ENCODE assay signal across 22 cellular contexts in genomic region chr16:84199097-84199496, GRCh38. TPM values are rescaled to one million over a fixed set of nuclear protein-coding genes. Genes with fewer than 3 reads are reported as not detected.
DNase-seq lines count a peak whose midpoint lies in the region; ATAC-seq and TF ChIP-seq lines count a peak whose summit lies in the region.
"Had no signal": no experiment of that assay in that cellular context is flagged by ENCODE, and none has a peak within 500 bp of the region (broad histone marks: within the 10 kb centered on the region; RNA-seq: fewer than 3 reads in every experiment).

No MANE protein-coding gene starts in this region.

- H3K27ac Mint-ChIP-seq in dendritic cell treated with granulocyte-macrophage colony-stimulating factor and Interleukin-4, amounts not matched to agents 40 ng/mL and 50 ng/mL, for 4 days: peak overlapping the region; percentile 9
- H3K27ac Mint-ChIP-seq in effector memory CD8-positive, alpha-beta T cell: no peak overlapping the region
- no peak overlapping the region for H3K27ac Mint-ChIP-seq in T-helper 2 cell treated with Interferon-gamma antibody and Interleukin-4, amounts not matched to agents 5 μg/mL and 100 μg/mL, for 36 hours

- DNase-seq in H7 (peak; percentile 81), neuronal stem cell (ENCODE audit: low spot score) (no peak), tibial artery (no peak), OCI-LY7 (ENCODE audit: low spot score) (no peak)
- no peak for DNase-seq in effector memory CD8-positive, alpha-beta T cell
- DNase-seq in T-helper 2 cell treated with Interferon-gamma antibody and Interleukin-4, amounts not matched to agents 5 μg/mL and 100 μg/mL, for 36 hours (ENCODE audit: low spot score): no peak
- DNase-seq: Calu3, DMS79 treated with DMSO at 0.1 percent for 48 hours, H9, NCI-H1105, NCI-H1436 treated with DMSO at 0.1 percent for 48 hours, NCI-H187 treated with DMSO at 0.1 percent for 48 hours, NCI-H2107, NCI-H446 treated with DMSO at 0.1 percent for 48 hours, NCI-H526, SHP77 treated with DMSO at 0.1 percent for 48 hours had no signal

- peak overlapping the region; percentile 41 to 93 (median 54) for H3K4me2 ChIP-seq in BLaER1 treated with 17β-estradiol and CSF1 and Interleukin-3, amounts not matched to agents 10 nM and 100 nM
- no peak overlapping the region for H3K4me2 ChIP-seq in neuronal stem cell (ENCODE audit: insufficient read depth, low read length, poor library complexity, severe bottlenecking)
- H3K4me2 ChIP-seq in OCI-LY7 (ENCODE audit: low read length): no peak overlapping the region

- no peak overlapping the region for H3K14ac ChIP-seq in neuronal stem cell (ENCODE audit: low read length)

- H2BK12ac ChIP-seq in neuronal stem cell (ENCODE audit: low read length): no peak overlapping the region

- no peak overlapping the region for H4K8ac ChIP-seq in neuronal stem cell (ENCODE audit: low read depth, low read length)

- no peaks in the 10 kb centered on the region for H3K9me3 ChIP-seq in BLaER1 treated with 17β-estradiol and CSF1 and Interleukin-3, amounts not matched to agents 10 nM and 100 nM (replicated peaks in 1 of 11)
- H3K9me3 ChIP-seq in neuronal stem cell (replicated peaks in 1 of 2; ENCODE audit: control insufficient read depth in 2 of 2, insufficient read depth in 1 of 2, low read depth in 1 of 2, low read length in 2 of 2) (no peaks in the 10 kb centered on the region), tibial artery (no peaks in the 10 kb centered on the region), OCI-LY7 (ENCODE audit: low read length) (no peaks in the 10 kb centered on the region)

- WGBS in neuronal stem cell (ENCODE audit: extremely low coverage in 2 of 2, insufficient read length in 2 of 2, insufficient replicate concordance in 1 of 2), 2 donors: no CpG with 5 or more reads among the region's 13 CpGs

- no peak overlapping the region for H4K91ac ChIP-seq in neuronal stem cell (ENCODE audit: low read depth, low read length, poor library complexity)

- POLR2A ChIA-PET in OCI-LY7 (lab: Charles Lee): no interaction called here

- no peaks in the 10 kb centered on the region for H3K36me3 ChIP-seq in BLaER1 treated with 17β-estradiol and CSF1 and Interleukin-3, amounts not matched to agents 10 nM and 100 nM
- H3K36me3 ChIP-seq in H7 (replicated peaks; ENCODE audit: control insufficient read depth, insufficient read depth, low read length) (no peaks in the 10 kb centered on the region), neuronal stem cell (replicated peaks in 1 of 2; ENCODE audit: control insufficient read depth in 2 of 2, insufficient read depth in 2 of 2, low read length in 2 of 2) (no peaks in the 10 kb centered on the region), tibial artery (no peaks in the 10 kb centered on the region), OCI-LY7 (ENCODE audit: insufficient read depth, low read length) (no peaks in the 10 kb centered on the region)

- CTCF ChIA-PET in OCI-LY7 (lab: Charles Lee; ENCODE audit: unreplicated experiment): no interaction called here

- H2AK5ac ChIP-seq in neuronal stem cell (ENCODE audit: low read depth, low read length): no peak overlapping the region

- peak overlapping the region in 7 of 11 experiments; percentile 3 to 60 (median 17); a peak in 7 of 22 replicates for H3K27ac ChIP-seq in BLaER1 treated with 17β-estradiol and CSF1 and Interleukin-3, amounts not matched to agents 10 nM and 100 nM
- H3K27ac ChIP-seq in neuronal stem cell (replicated peaks; ENCODE audit: low read length) (no peak overlapping the region), tibial artery (no peak overlapping the region), OCI-LY7 (ENCODE audit: low read depth, low read length, poor library complexity, severe bottlenecking) (no peak overlapping the region)

- no peak overlapping the region for H3K23ac ChIP-seq in neuronal stem cell (ENCODE audit: low read depth, low read length, poor library complexity)

- ATAC-seq in effector memory CD8-positive, alpha-beta T cell (replicated peaks): no peak
- ATAC-seq: Panc1 had no signal

- TF ChIP-seq CTCF in tibial artery (IDR thresholded peaks at IDR 0.05) (no peak), OCI-LY7 (conservative IDR thresholded peaks at IDR 0.05; ENCODE audit: low read length) (no peak)

- H3K18ac ChIP-seq in neuronal stem cell (ENCODE audit: low read length): peak overlapping the region; percentile 30

- no peaks in the 10 kb centered on the region for H3K9me3 Mint-ChIP-seq in dendritic cell treated with granulocyte-macrophage colony-stimulating factor and Interleukin-4, amounts not matched to agents 40 ng/mL and 50 ng/mL, for 4 days
- H3K9me3 Mint-ChIP-seq in effector memory CD8-positive, alpha-beta T cell: no peaks in the 10 kb centered on the region
- no peaks in the 10 kb centered on the region for H3K9me3 Mint-ChIP-seq in T-helper 2 cell treated with Interferon-gamma antibody and Interleukin-4, amounts not matched to agents 5 μg/mL and 100 μg/mL, for 36 hours
- H3K9me3 Mint-ChIP-seq: H9 had no signal

- H3K9ac ChIP-seq in BLaER1 treated with 17β-estradiol and CSF1 and Interleukin-3, amounts not matched to agents 10 nM and 100 nM: peak overlapping the region in 4 of 11 experiments; percentile 15 to 45 (median 22); a peak in 4 of 22 replicates
- H3K9ac ChIP-seq in neuronal stem cell (ENCODE audit: low read depth, low read length, poor library complexity): no peak overlapping the region

- peak overlapping the region; percentile 59 for H2AFZ ChIP-seq in neuronal stem cell (ENCODE audit: low read length)
- H2AFZ ChIP-seq in OCI-LY7 (ENCODE audit: low read length): no peak overlapping the region

- H3K27me3 Mint-ChIP-seq in dendritic cell treated with granulocyte-macrophage colony-stimulating factor and Interleukin-4, amounts not matched to agents 40 ng/mL and 50 ng/mL, for 4 days: peaks cover 11% of the 10 kb centered on the region
- H3K27me3 Mint-ChIP-seq in effector memory CD8-positive, alpha-beta T cell: peaks cover 6 to 37% of the 10 kb centered on the region in 2 donors
- H3K27me3 Mint-ChIP-seq in T-helper 2 cell treated with Interferon-gamma antibody and Interleukin-4, amounts not matched to agents 5 μg/mL and 100 μg/mL, for 36 hours (ENCODE audit: low read depth): no peaks in the 10 kb centered on the region

- H3K4me3 ChIP-seq in BLaER1 treated with 17β-estradiol and CSF1 and Interleukin-3, amounts not matched to agents 10 nM and 100 nM: no peak overlapping the region
- H3K4me3 ChIP-seq in H7 (ENCODE audit: insufficient read depth, low read depth, low read length) (no peak overlapping the region), neuronal stem cell (ENCODE audit: low read length in 2 of 2) (no peak overlapping the region), tibial artery (no peak overlapping the region), OCI-LY7 (ENCODE audit: low read depth, low read length, poor library complexity, severe bottlenecking) (no peak overlapping the region)
- H3K4me3 ChIP-seq: K562 had no signal

- H3K4me1 ChIP-seq in BLaER1 treated with 17β-estradiol and CSF1 and Interleukin-3, amounts not matched to agents 10 nM and 100 nM: peaks cover 29 to 63% (median 58%) of the 10 kb centered on the region in 10 experiments
- H3K4me1 ChIP-seq in neuronal stem cell (ENCODE audit: control insufficient read depth in 2 of 2, insufficient read depth in 1 of 2, low read depth in 1 of 2, low read length in 2 of 2) (no peaks in the 10 kb centered on the region), tibial artery (no peaks in the 10 kb centered on the region), OCI-LY7 (ENCODE audit: insufficient read depth, low read length, poor library complexity, severe bottlenecking) (no peaks in the 10 kb centered on the region)

- H3K36me3 Mint-ChIP-seq in dendritic cell treated with granulocyte-macrophage colony-stimulating factor and Interleukin-4, amounts not matched to agents 40 ng/mL and 50 ng/mL, for 4 days (ENCODE audit: low read depth): no peaks in the 10 kb centered on the region
- H3K36me3 Mint-ChIP-seq in effector memory CD8-positive, alpha-beta T cell (ENCODE audit: insufficient read depth): no peaks in the 10 kb centered on the region
- no peaks in the 10 kb centered on the region for H3K36me3 Mint-ChIP-seq in T-helper 2 cell treated with Interferon-gamma antibody and Interleukin-4, amounts not matched to agents 5 μg/mL and 100 μg/mL, for 36 hours (ENCODE audit: low read depth)

- H3K79me2 ChIP-seq in OCI-LY7 (ENCODE audit: insufficient read depth, low read depth, low read length): no peaks in the 10 kb centered on the region

- no TSS peak for BruUV-seq in OCI-LY7 (replicated peaks; lab: Mats Ljungman, UMichigan)

- H3K4me1 Mint-ChIP-seq in dendritic cell treated with granulocyte-macrophage colony-stimulating factor and Interleukin-4, amounts not matched to agents 40 ng/mL and 50 ng/mL, for 4 days (ENCODE audit: low read depth): peaks cover 11% of the 10 kb centered on the region
- H3K4me1 Mint-ChIP-seq in effector memory CD8-positive, alpha-beta T cell (ENCODE audit: low read depth in 2 of 2): peaks cover 6 to 7% of the 10 kb centered on the region in 2 donors
- peaks cover 5% of the 10 kb centered on the region for H3K4me1 Mint-ChIP-seq in T-helper 2 cell treated with Interferon-gamma antibody and Interleukin-4, amounts not matched to agents 5 μg/mL and 100 μg/mL, for 36 hours (ENCODE audit: low read depth)

- H3K4me3 Mint-ChIP-seq in dendritic cell treated with granulocyte-macrophage colony-stimulating factor and Interleukin-4, amounts not matched to agents 40 ng/mL and 50 ng/mL, for 4 days: no peak overlapping the region
- H3K4me3 Mint-ChIP-seq in effector memory CD8-positive, alpha-beta T cell: no peak overlapping the region
- H3K4me3 Mint-ChIP-seq in T-helper 2 cell treated with Interferon-gamma antibody and Interleukin-4, amounts not matched to agents 5 μg/mL and 100 μg/mL, for 36 hours: no peak overlapping the region
- H3K4me3 Mint-ChIP-seq: H9 had no signal

- no peak overlapping the region for H2BK5ac ChIP-seq in neuronal stem cell (ENCODE audit: low read length)

- no peak overlapping the region for H3K4ac ChIP-seq in neuronal stem cell (ENCODE audit: low read length)

- H2BK120ac ChIP-seq in neuronal stem cell (ENCODE audit: low read depth, low read length): no peak overlapping the region

- H3K79me1 ChIP-seq in neuronal stem cell (ENCODE audit: low read depth, low read length): no peaks in the 10 kb centered on the region

- no peaks in the 10 kb centered on the region for H3K27me3 ChIP-seq in BLaER1 treated with 17β-estradiol and CSF1 and Interleukin-3, amounts not matched to agents 10 nM and 100 nM
- H3K27me3 ChIP-seq in H7 (ENCODE audit: control insufficient read depth, insufficient read depth, low read length) (no peaks in the 10 kb centered on the region), neuronal stem cell (ENCODE audit: control insufficient read depth in 3 of 3, insufficient read depth in 3 of 3, low read depth in 1 of 3, low read length in 3 of 3) (peaks cover 0 to 50% (median 0%) of the 10 kb centered on the region in 3 experiments), tibial artery (peaks cover 0 to 36% of the 10 kb centered on the region in 2 donors)

- no peaks in the 10 kb centered on the region for H4K20me1 ChIP-seq in BLaER1 treated with 17β-estradiol and CSF1 and Interleukin-3, amounts not matched to agents 10 nM and 100 nM
- H4K20me1 ChIP-seq in OCI-LY7 (ENCODE audit: insufficient read depth, low read length): no peaks in the 10 kb centered on the region

- intact Hi-C loops in dendritic cell treated with granulocyte-macrophage colony-stimulating factor and Interleukin-4, amounts not matched to agents 40 ng/mL and 50 ng/mL, for 4 days (cut with micrococcal nuclease): no loop called here
- intact Hi-C loops in tibial artery (cut with DNase I; ENCODE audit: low total_unique reads): no loop called here
- intact Hi-C loops in OCI-LY7 (cut with micrococcal nuclease; ENCODE audit: unreplicated experiment): no loop called here

- no peaks in the 10 kb centered on the region for H3K9me2 ChIP-seq in OCI-LY7 (ENCODE audit: insufficient read depth, low read length)

- no peak overlapping the region for H2BK15ac ChIP-seq in neuronal stem cell (ENCODE audit: low read length)

RNA-seq across cellular contexts. Expression of gene ADAD2, which starts 8.1 kb away (rescaled TPM):
- 0.78 TPM in 1 of 2 replicates, not detected in the other for total RNA-seq in H7 (2014; rRNA removed; shearing (Covaris generic))
- not detected for polyA plus RNA-seq in neuronal stem cell (2013, experiment 1 of 2)
- polyA plus RNA-seq in neuronal stem cell (2013, experiment 2 of 2): not detected
- total RNA-seq in OCI-LY7 (2014; rRNA removed; shearing (Covaris generic)): not detected in 2 replicates
- total RNA-seq in OCI-LY7 (2022): not detected in 2 replicates
- total RNA-seq: A172, Calu3, K562, M059J had no signal

RNA-seq across cellular contexts. Expression of gene TAF1C, which starts 12.2 kb away (rescaled TPM):
- 38.8 and 51.9 TPM in 2 replicates for total RNA-seq in H7 (2014; rRNA removed; shearing (Covaris generic))
- 44.6 TPM for polyA plus RNA-seq in neuronal stem cell (2013, experiment 1 of 2)
- 41.1 TPM for polyA plus RNA-seq in neuronal stem cell (2013, experiment 2 of 2)
- 27.4 and 64.6 TPM in 2 replicates for total RNA-seq in OCI-LY7 (2014; rRNA removed; shearing (Covaris generic))
- total RNA-seq in OCI-LY7 (2022): 62.5 and 66.1 TPM in 2 replicates

RNA-seq across cellular contexts. Expression of gene KCNG4, which starts 40.7 kb away (rescaled TPM):
- not detected in 2 replicates for total RNA-seq in H7 (2014; rRNA removed; shearing (Covaris generic))
- polyA plus RNA-seq in neuronal stem cell (2013, experiment 1 of 2): not detected
- not detected for polyA plus RNA-seq in neuronal stem cell (2013, experiment 2 of 2)
- total RNA-seq in OCI-LY7 (2014; rRNA removed; shearing (Covaris generic)): not detected in 2 replicates
- not detected in 2 replicates for total RNA-seq in OCI-LY7 (2022)
- total RNA-seq: Calu3, H9, K562, M059J had no signal
- polyA plus RNA-seq: K562 had no signal

RNA-seq across cellular contexts. Expression of gene DNAAF1, which starts 54.0 kb away (rescaled TPM):
- 0.07 TPM in 1 of 2 replicates, not detected in the other for total RNA-seq in H7 (2014; rRNA removed; shearing (Covaris generic))
- 0.21 TPM for polyA plus RNA-seq in neuronal stem cell (2013, experiment 1 of 2)
- polyA plus RNA-seq in neuronal stem cell (2013, experiment 2 of 2): 0.24 TPM
- 0.08 TPM in 1 of 2 replicates, not detected in the other for total RNA-seq in OCI-LY7 (2014; rRNA removed; shearing (Covaris generic))
- total RNA-seq in OCI-LY7 (2022): 0.24 and 0.34 TPM in 2 replicates
- total RNA-seq: Calu3, H9, K562, M059J had no signal

RNA-seq across cellular contexts. Expression of gene HSDL1, which starts 54.1 kb away (rescaled TPM):
- total RNA-seq in H7 (2014; rRNA removed; shearing (Covaris generic)): 44.5 and 53.5 TPM in 2 replicates
- polyA plus RNA-seq in neuronal stem cell (2013, experiment 1 of 2): 43.5 TPM
- 44.6 TPM for polyA plus RNA-seq in neuronal stem cell (2013, experiment 2 of 2)
- total RNA-seq in OCI-LY7 (2014; rRNA removed; shearing (Covaris generic)): 15.4 and 16.3 TPM in 2 replicates
- 25.1 and 26.9 TPM in 2 replicates for total RNA-seq in OCI-LY7 (2022)

Comparison
In these comparisons a context has a peak if more than half of its experiments do, and no peak if none do; other contexts are left out.
1. H3K27ac ChIP-seq: peak in BLaER1 treated with 17β-estradiol and CSF1 and Interleukin-3, amounts not matched to agents 10 nM and 100 nM (7 of 11); none in neuronal stem cell (single experiment), tibial artery (0 of 2) and OCI-LY7 (single experiment).
2. H3K4me2 ChIP-seq: peak in BLaER1 treated with 17β-estradiol and CSF1 and Interleukin-3, amounts not matched to agents 10 nM and 100 nM (11 of 11); none in neuronal stem cell (single experiment) and OCI-LY7 (single experiment).